13 cellular contexts compared by ENCODE assay signal in genomic region chr11:64893194-64894069, GRCh38. TPM values are rescaled to one million over a fixed set of nuclear protein-coding genes. Genes with fewer than 3 reads are reported as not detected.
DNase-seq lines count a peak whose midpoint lies in the region; ATAC-seq, FAIRE-seq and TF ChIP-seq lines count a peak whose summit lies in the region.
"Had no signal": no experiment of that assay in that cellular context is flagged by ENCODE, and none has a peak within 500 bp of the region (broad histone marks: within the 10 kb centered on the region; RNA-seq: fewer than 3 reads in every experiment).

No MANE protein-coding gene starts in this region.

- H3K4me3 ChIP-seq in A549: peak overlapping the region; percentile 49
- peak overlapping the region; percentile 14 to 24 for H3K4me3 ChIP-seq in body of pancreas
- H3K4me3 ChIP-seq in mucosa of descending colon: peak overlapping the region; percentile 72
- H3K4me3 ChIP-seq: PC-9, suprapubic skin had no signal

- no peak for TF ChIP-seq RAD21 in A549 (conservative IDR thresholded peaks at IDR 0.05 in 1 of 2, IDR thresholded peaks at IDR 0.05 in 1 of 2)

- no peak for TF ChIP-seq EP300 in A549 (IDR thresholded peaks at IDR 0.05)

- H3K27ac ChIP-seq in A549 (peak overlapping the region; percentile 92 to 97), body of pancreas (peak overlapping the region; percentile 69 to 91 (median 86))
- H3K27ac ChIP-seq: PC-9, suprapubic skin had no signal

- POLR2A ChIA-PET in A549 (lab: Yijun Ruan, JAX): interaction anchor here (0.8 to 2.1 kb wide), 4 partner anchors 15 to 45 kb away, joined by 3 to 6 read pairs (median 3); partner anchors contain the start of gene EHD1

- FAIRE-seq in A549 (lab: Jason Lieb, UNC) (no peak), GM19239 (lab: Jason Lieb, UNC) (peak; percentile 89), urothelium cell line (lab: Jason Lieb, UNC) (no peak)

- ATAC-seq in A549 (peak; percentile 14 to 61; a peak in 5 of 6 replicates), body of pancreas (peak; percentile 82), mucosa of descending colon (peak; percentile 66), GM19023 (IDR thresholded peaks at IDR 0.05; ENCODE audit: unreplicated experiment) (no peak), HG02840 (IDR thresholded peaks at IDR 0.05; ENCODE audit: low FRiP score, unreplicated experiment) (no peak), HG03442 (IDR thresholded peaks at IDR 0.05; ENCODE audit: unreplicated experiment) (no peak)

- TF ChIP-seq POLR2A in A549 (IDR thresholded peaks at IDR 0.05; ENCODE audit: low read length) (peak; percentile 68), body of pancreas (IDR thresholded peaks at IDR 0.05) (peak; percentile 47 to 84 (median 74))

- TF ChIP-seq CTCF in A549 (IDR thresholded peaks at IDR 0.05) (no peak), body of pancreas (IDR thresholded peaks at IDR 0.05) (peak in 5 of 7 experiments; percentile 12 to 66 (median 57)), mucosa of descending colon (IDR thresholded peaks at IDR 0.05) (no peak)

- 21% methylated on average over 13 of the region's 25 CpGs for WGBS in A549 (ENCODE audit: missing lambda C conversion rate)
- WGBS in body of pancreas, 2 donors: 23 to 25% methylated on average over 8 to 21 of the region's 25 CpGs

- intact Hi-C loops in body of pancreas (cut with DNase I) (no loop called here), mucosa of descending colon (cut with DNase I, micrococcal nuclease) (loop anchor here (5.0 kb wide), 1 partner anchor 46 kb away; no protein-coding TSS in a partner anchor)

- CTCF ChIA-PET in A549 (lab: Yijun Ruan, JAX): interaction anchor here (0.6 to 31.5 kb wide), 34 partner anchors 11 to 524 kb away, joined by 3 to 1607 read pairs (median 4); partner anchors contain the start of genes ARL2, ATG2A, BATF2 and CDC42BPG

- H3K4me2 ChIP-seq in A549: peak overlapping the region; percentile 85
- H3K4me2 ChIP-seq: PC-9 had no signal

- no peaks in the 10 kb centered on the region for H3K27me3 ChIP-seq in body of pancreas
- H3K27me3 ChIP-seq: suprapubic skin had no signal

- H3K36me3 ChIP-seq in body of pancreas (replicated peaks in 1 of 2; ENCODE audit: insufficient read depth in 1 of 2, low read depth in 2 of 2): peaks cover 0 to 10% of the 10 kb centered on the region in 2 donors
- H3K36me3 ChIP-seq in mucosa of descending colon (ENCODE audit: low read depth): peaks cover 5% of the 10 kb centered on the region

- H3K4me1 ChIP-seq in A549 (peaks cover 62% of the 10 kb centered on the region), body of pancreas (peaks cover 60% of the 10 kb centered on the region), mucosa of descending colon (ENCODE audit: low read depth) (peaks cover 12% of the 10 kb centered on the region)

- DNase-seq in A549 (ENCODE audit: low read depth in 1 of 2, low spot score in 1 of 2) (peak; percentile 60 to 81), GM19239 (ENCODE audit: insufficient read length, low spot score) (peak; percentile 61), body of pancreas (peak; percentile 81 to 91 (median 88)), mucosa of descending colon (peak; percentile 92 to 94 (median 93)), urothelium cell line (ENCODE audit: low spot score) (no peak)

- no peaks in the 10 kb centered on the region for H3K9me3 ChIP-seq in A549
- no peaks in the 10 kb centered on the region for H3K9me3 ChIP-seq in body of pancreas
- no peaks in the 10 kb centered on the region for H3K9me3 ChIP-seq in mucosa of descending colon
- H3K9me3 ChIP-seq: suprapubic skin had no signal

TF ChIP-seq in A549, 52 proteins besides CTCF, POLR2A, EP300 and RAD21 (continues in another document):
- no peak for TF ChIP-seq RNF2 (IDR thresholded peaks at IDR 0.05; ENCODE audit: borderline replicate concordance, low read depth)
- TF ChIP-seq JUN (IDR thresholded peaks at IDR 0.05): peak in 1 of 2 experiments; percentile 65; a peak in 3 of 5 replicates
- TF ChIP-seq ZFP36 (IDR thresholded peaks at IDR 0.05; ENCODE audit: borderline replicate concordance, partially characterized antibody): no peak
- no peak for TF ChIP-seq RCOR1 (IDR thresholded peaks at IDR 0.05; ENCODE audit: low read depth, low read length)
- TF ChIP-seq POLR2AphosphoS2 (conservative IDR thresholded peaks at IDR 0.05; ENCODE audit: low read length): no peak
- no peak for TF ChIP-seq ELK1 (IDR thresholded peaks at IDR 0.05; ENCODE audit: low read depth, low read length)
- no peak for TF ChIP-seq CBX2 (IDR thresholded peaks at IDR 0.05; ENCODE audit: borderline replicate concordance, low read depth)
- TF ChIP-seq REST (IDR thresholded peaks at IDR 0.05): no peak

RNA-seq across cellular contexts. Expression of gene EHD1, which starts 15.0 kb away (rescaled TPM):
- polyA plus RNA-seq in A549 (2011; rRNA removed): 25.9 and 27.7 TPM in 2 replicates
- 96.0 and 103 TPM in 2 replicates for polyA plus RNA-seq in A549 (2012; cell fraction: cytosol; rRNA removed)
- 153 and 200 TPM in 2 replicates for polyA plus RNA-seq in A549 (2012; cell fraction: nucleus; rRNA removed)
- 37.8 to 52.4 TPM (median 43.4 TPM) in 3 replicates for polyA plus RNA-seq in A549 (2017; fragmentation: RNase III; extraction: RNeasy Plus Mini Kit Qiagen cat#74134 plus additional on column Dnase treatment)
- polyA minus RNA-seq in A549 (2011; rRNA and poly(A)+ RNA removed): 65.8 and 67.3 TPM in 2 replicates
- total RNA-seq in body of pancreas: 10 to 100 TPM; 18.7 to 45.2 TPM
- total RNA-seq in mucosa of descending colon: 10 to 100 TPM; 58.3 to 85.9 (median 81.5) TPM

RNA-seq across cellular contexts. Expression of gene ATG2A, which starts 23.6 kb away (rescaled TPM):
- polyA plus RNA-seq in A549 (2011; rRNA removed) (3.1 and 4.0 TPM in 2 replicates), A549 (2017; fragmentation: RNase III; extraction: RNeasy Plus Mini Kit Qiagen cat#74134 plus additional on column Dnase treatment) (10.7 to 13.4 TPM (median 12.8 TPM) in 3 replicates)
- polyA plus RNA-seq in A549 (2012; cell fraction: cytosol; rRNA removed): 9.1 and 14.1 TPM in 2 replicates
- 34.5 and 48.9 TPM in 2 replicates for polyA plus RNA-seq in A549 (2012; cell fraction: nucleus; rRNA removed)
- polyA minus RNA-seq in A549 (2011; rRNA and poly(A)+ RNA removed): 8.2 TPM in 2 replicates
- total RNA-seq in body of pancreas (10 to 100 TPM; 16.3 to 34.3 TPM), mucosa of descending colon (10 to 100 TPM; 35.4 to 39.8 (median 36.6) TPM)

RNA-seq across cellular contexts. Expression of gene PPP2R5B, which starts 31.1 kb away (rescaled TPM):
- polyA plus RNA-seq in A549 (2011; rRNA removed) (6.9 and 11.1 TPM in 2 replicates), A549 (2017; fragmentation: RNase III; extraction: RNeasy Plus Mini Kit Qiagen cat#74134 plus additional on column Dnase treatment) (3.9 to 6.1 TPM (median 5.7 TPM) in 3 replicates)
- polyA plus RNA-seq in A549 (2012; cell fraction: cytosol; rRNA removed): 5.5 and 6.4 TPM in 2 replicates
- polyA plus RNA-seq in A549 (2012; cell fraction: nucleus; rRNA removed): 12.3 TPM in 2 replicates
- polyA minus RNA-seq in A549 (2011; rRNA and poly(A)+ RNA removed): 5.3 and 7.6 TPM in 2 replicates
- total RNA-seq in body of pancreas (10 to 100 TPM; 12.7 to 35.6 TPM), mucosa of descending colon (10 to 100 TPM; 23.0 to 39.7 (median 23.2) TPM)

RNA-seq across cellular contexts. Expression of gene GPHA2, which starts 42.3 kb away (rescaled TPM):
- polyA plus RNA-seq in A549 (2011; rRNA removed): not detected in 2 replicates
- polyA plus RNA-seq in A549 (2012; cell fraction: cytosol; rRNA removed): not detected in 2 replicates
- 0.32 TPM in 1 of 2 replicates, not detected in the other for polyA plus RNA-seq in A549 (2012; cell fraction: nucleus; rRNA removed)
- polyA plus RNA-seq in A549 (2017; fragmentation: RNase III; extraction: RNeasy Plus Mini Kit Qiagen cat#74134 plus additional on column Dnase treatment): not detected in 3 replicates
- not detected in 2 replicates for polyA minus RNA-seq in A549 (2011; rRNA and poly(A)+ RNA removed)
- 10 to 100 TPM in 1 of 2 donors, 1 to 10 TPM in 1; 7.3 to 18.5 TPM for total RNA-seq in body of pancreas
- total RNA-seq in mucosa of descending colon: not detected
- total RNA-seq: esophagus mucosa, lung microvascular endothelial cell, suprapubic skin had no signal
- polyA plus RNA-seq: AG04450 had no signal

RNA-seq across cellular contexts. Expression of gene CDC42BPG, which starts 49.0 kb away (rescaled TPM):
- polyA plus RNA-seq in A549 (2011; rRNA removed) (0.35 and 0.50 TPM in 2 replicates), A549 (2017; fragmentation: RNase III; extraction: RNeasy Plus Mini Kit Qiagen cat#74134 plus additional on column Dnase treatment) (1.0 to 1.1 TPM (median 1.0 TPM) in 3 replicates)
- 0.26 and 0.49 TPM in 2 replicates for polyA plus RNA-seq in A549 (2012; cell fraction: cytosol; rRNA removed)
- 1.3 and 1.8 TPM in 2 replicates for polyA plus RNA-seq in A549 (2012; cell fraction: nucleus; rRNA removed)
- polyA minus RNA-seq in A549 (2011; rRNA and poly(A)+ RNA removed): 0.45 and 1.0 TPM in 2 replicates
- total RNA-seq in body of pancreas (10 to 100 TPM; 13.5 to 18.9 TPM), mucosa of descending colon (10 to 100 TPM; 24.3 to 73.1 (median 32.3) TPM)

Comparison
In these comparisons a context has a peak if more than half of its experiments do, and no peak if none do; other contexts are left out.
1. ATAC-seq: peak in A549 (2 of 2), body of pancreas (single experiment) and mucosa of descending colon (single experiment); none in GM19023 (single experiment), HG02840 (single experiment) and HG03442 (single experiment).
2. H3K4me3 ChIP-seq: peak in every context shown above with its lines; median percentile 72 in mucosa of descending colon; 49 in A549; 19 in body of pancreas.
3. CTCF ChIP-seq: peak in body of pancreas (5 of 7); none in A549 (single experiment) and mucosa of descending colon (single experiment).